Comparison of ENCODE assay signal across 8 cellular contexts in the genomic region with DNA sequence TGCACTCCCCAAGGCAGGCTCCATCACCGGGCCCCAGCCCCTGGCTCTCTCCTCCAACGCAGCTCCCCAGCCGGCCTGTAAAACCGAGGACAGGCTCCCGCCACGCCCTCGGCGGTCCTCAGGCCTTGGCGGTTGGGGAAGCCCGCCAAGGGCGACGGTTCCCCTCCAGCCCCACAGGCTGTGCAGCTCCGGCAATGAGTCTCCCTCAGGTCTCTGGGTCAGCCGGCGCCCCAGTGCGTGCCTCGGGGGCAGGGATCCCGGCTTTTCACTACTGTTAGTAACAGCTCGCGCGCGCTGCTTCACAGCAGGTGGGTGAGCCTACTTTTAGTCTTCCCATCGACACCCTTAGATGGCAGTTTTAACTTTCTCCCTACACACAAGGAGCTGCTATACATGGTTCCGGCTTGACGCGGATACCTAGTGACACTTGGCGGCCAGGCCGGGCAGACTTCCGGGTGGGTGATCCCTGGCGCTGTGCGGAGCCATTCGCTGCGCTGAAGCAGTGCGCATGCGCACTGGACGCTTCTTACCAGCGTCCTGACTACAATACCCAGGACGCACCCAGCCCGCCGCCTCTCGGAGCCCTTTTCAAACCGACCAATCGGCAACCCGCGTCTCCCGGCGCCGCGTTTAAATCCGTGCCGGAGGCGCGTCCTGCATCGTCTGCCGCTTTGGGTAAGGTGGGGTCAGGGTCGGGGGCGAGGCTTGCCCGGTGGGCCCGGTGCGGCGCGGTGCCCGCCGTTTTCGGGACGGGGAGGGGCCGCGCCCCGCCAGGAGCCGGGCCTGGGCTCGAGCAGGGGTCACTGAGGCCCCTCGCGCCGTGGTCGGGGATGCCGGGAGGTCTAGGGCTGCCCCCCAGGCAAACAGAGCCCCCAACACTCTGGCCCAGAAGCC. TPM values are rescaled to one million over a fixed set of nuclear protein-coding genes. Genes with fewer than 3 reads are reported as not detected.
DNase-seq lines count a peak whose midpoint lies in the region; ATAC-seq and TF ChIP-seq lines count a peak whose summit lies in the region.

A gene with protein sequence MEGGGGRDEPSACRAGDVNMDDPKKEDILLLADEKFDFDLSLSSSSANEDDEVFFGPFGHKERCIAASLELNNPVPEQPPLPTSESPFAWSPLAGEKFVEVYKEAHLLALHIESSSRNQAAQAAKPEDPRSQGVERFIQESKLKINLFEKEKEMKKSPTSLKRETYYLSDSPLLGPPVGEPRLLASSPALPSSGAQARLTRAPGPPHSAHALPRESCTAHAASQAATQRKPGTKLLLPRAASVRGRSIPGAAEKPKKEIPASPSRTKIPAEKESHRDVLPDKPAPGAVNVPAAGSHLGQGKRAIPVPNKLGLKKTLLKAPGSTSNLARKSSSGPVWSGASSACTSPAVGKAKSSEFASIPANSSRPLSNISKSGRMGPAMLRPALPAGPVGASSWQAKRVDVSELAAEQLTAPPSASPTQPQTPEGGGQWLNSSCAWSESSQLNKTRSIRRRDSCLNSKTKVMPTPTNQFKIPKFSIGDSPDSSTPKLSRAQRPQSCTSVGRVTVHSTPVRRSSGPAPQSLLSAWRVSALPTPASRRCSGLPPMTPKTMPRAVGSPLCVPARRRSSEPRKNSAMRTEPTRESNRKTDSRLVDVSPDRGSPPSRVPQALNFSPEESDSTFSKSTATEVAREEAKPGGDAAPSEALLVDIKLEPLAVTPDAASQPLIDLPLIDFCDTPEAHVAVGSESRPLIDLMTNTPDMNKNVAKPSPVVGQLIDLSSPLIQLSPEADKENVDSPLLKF (plus strand): TSS at position 614 of the 894 bp plus-strand sequence. CDS start 531 bp downstream, outside the sequence.

- TF ChIP-seq CTCF in ascending aorta (IDR thresholded peaks at IDR 0.05), result peak in 1 of 3 experiments; percentile 23

- peak; percentile 3 for DNase-seq in NCI-H187 treated with DMSO at 0.1 percent for 48 hours (lab: John Stamatoyannopoulos, UW)
- peak; percentile 94 to 99 for DNase-seq in ascending aorta (ENCODE audit: low spot score in 2 of 2)
- DNase-seq in right cardiac atrium, result peak; percentile 99 to 100 (median 99)
- DNase-seq in putamen (ENCODE audit: low spot score), result peak; percentile 97
- DNase-seq in aorta, result peak; percentile 99

- H3K27ac ChIP-seq in ascending aorta, result peak within 1 kb of the TSS; percentile 87 to 95
- H3K27ac ChIP-seq in right cardiac atrium (ENCODE audit: low read length), result peak within 1 kb of the TSS; percentile 91
- H3K27ac ChIP-seq in aorta (ENCODE audit: low read depth in 1 of 2, low read length in 2 of 2), result peak within 1 kb of the TSS; percentile 46 to 78

- intact Hi-C loops in T-helper 2 cell treated with Interferon-gamma antibody and Interleukin-4, amounts not matched to agents 100 ng/mL and 5 ng/mL, for 36 hours (cut with micrococcal nuclease), result loop anchor here (1.0 to 10.0 kb wide), 7 partner anchors 29 to 982 kb away; partner anchors contain the start of genes CDPF1 and TRMU
- intact Hi-C loops in ascending aorta (cut with DNase I), result loop anchor here (1.0 kb wide), 3 partner anchors 29 to 146 kb away; partner anchors contain the start of genes CDPF1 and PPARA
- intact Hi-C loops in right cardiac atrium (cut with DNase I), result loop anchor here in 2 of 4 donors (5.0 to 10.0 kb wide), 2 partner anchors 292 to 299 kb away; no protein-coding TSS in a partner anchor
- intact Hi-C loops in aorta (cut with DNase I), result loop anchor here (5.0 kb wide), 2 partner anchors 144 to 174 kb away; partner anchors contain the start of gene PPARA (in 1 of the 2)

- H3K4me3 ChIP-seq in ascending aorta, result peak within 1 kb of the TSS; percentile 64 to 69
- peak within 1 kb of the TSS; percentile 41 for H3K4me3 ChIP-seq in right cardiac atrium (ENCODE audit: low read length)
- H3K4me3 ChIP-seq in aorta (ENCODE audit: low read length in 2 of 2), result peak within 1 kb of the TSS; percentile 9 to 37

- H3K9me3 ChIP-seq in ascending aorta (no peaks in the 10 kb centered on the region), right cardiac atrium (ENCODE audit: control insufficient read depth, low read length) (no peaks in the 10 kb centered on the region), aorta (ENCODE audit: control insufficient read depth, low read length) (no peaks in the 10 kb centered on the region)

- H3K4me1 ChIP-seq in ascending aorta (peaks cover 0 to 14% of the 10 kb centered on the region in 2 donors), right cardiac atrium (ENCODE audit: control insufficient read depth, insufficient read depth, low read length) (peaks cover 5% of the 10 kb centered on the region), aorta (ENCODE audit: control insufficient read depth in 1 of 2, insufficient read depth in 2 of 2, low read length in 2 of 2) (no peaks in the 10 kb centered on the region)

- under 1% methylated on average over 76 of the region's 76 CpGs for WGBS in right cardiac atrium
- 1% methylated on average over 76 of the region's 76 CpGs for WGBS in aorta, 2 donors

- H3K36me3 ChIP-seq in ascending aorta, result peaks cover 18 to 25% of the 10 kb centered on the region in 2 donors
- peaks cover 0 to 3% of the 10 kb centered on the region in 2 donors for H3K36me3 ChIP-seq in aorta (ENCODE audit: control insufficient read depth in 1 of 2, insufficient read depth in 2 of 2, low read length in 1 of 2)

- ATAC-seq in GM18499 (IDR thresholded peaks at IDR 0.05; ENCODE audit: insufficient read depth, unreplicated experiment) (peak; percentile 46), HG02943 (IDR thresholded peaks at IDR 0.05; ENCODE audit: low read depth, unreplicated experiment) (peak; percentile 93), right cardiac atrium (peak; percentile 97 to 98), aorta (ENCODE audit: low FRiP score) (peak; percentile 98)

- H3K27me3 ChIP-seq in ascending aorta (no peaks in the 10 kb centered on the region), right cardiac atrium (ENCODE audit: control insufficient read depth, insufficient read depth) (no peaks in the 10 kb centered on the region), aorta (ENCODE audit: control insufficient read depth in 1 of 2, insufficient read depth in 2 of 2, low read length in 1 of 2) (no peaks in the 10 kb centered on the region)

RNA-seq across cellular contexts. Expression of the gene that starts here (rescaled TPM):
- total RNA-seq in T-helper 2 cell treated with Interferon-gamma antibody and Interleukin-4, amounts not matched to agents 100 ng/mL and 5 ng/mL, for 36 hours, result 74.1 and 74.4 TPM in 2 replicates
- total RNA-seq in ascending aorta, result not detected
- total RNA-seq in right cardiac atrium, result 1 to 10 TPM in 3 of 4 donors, under 1 TPM in 1; 0.42 to 1.8 (median 1.2) TPM
- polyA plus RNA-seq in right cardiac atrium, result 0.50 TPM
- total RNA-seq in aorta, result 1 to 10 TPM in 1 of 2 donors, under 1 TPM in 1; 0.55 to 1.5 TPM
- polyA plus RNA-seq in aorta, result 1 to 10 TPM in 1 of 2 donors, under 1 TPM in 1; 0.82 to 1.0 TPM

Comparison
In these comparisons a context has a peak if more than half of its experiments do, and no peak if none do; other contexts are left out.
1. Peak in every context shown above with its lines: DNase-seq, ATAC-seq, H3K4me3 ChIP-seq and H3K27ac ChIP-seq.
2. RNA of the gene that starts here (total RNA-seq): 74.1 to 74.4 TPM in T-helper 2 cell treated with Interferon-gamma antibody and Interleukin-4, amounts not matched to agents 100 ng/mL and 5 ng/mL, for 36 hours; 0.55 to 1.5 TPM in aorta, 0.42 to 1.8 TPM in right cardiac atrium and not detected in ascending aorta (single experiment); every median in the first group is over 10 times any median in the second.
3. Peak in DNase-seq, H3K4me3 ChIP-seq and H3K27ac ChIP-seq in ascending aorta; RNA of the gene not detected or under 1 TPM.
4. ATAC-seq: peak in every context shown above with its lines; median percentile 98 in aorta; 98 in right cardiac atrium; 93 in HG02943; 46 in GM18499.
5. DNase-seq: peak in every context shown above with its lines; median percentile 99 in right cardiac atrium; 99 in aorta; 97 in putamen; 96 in ascending aorta; 3 in NCI-H187 treated with DMSO at 0.1 percent for 48 hours.